Comparison of ENCODE assay signal across 24 cellular contexts in the genomic region with DNA sequence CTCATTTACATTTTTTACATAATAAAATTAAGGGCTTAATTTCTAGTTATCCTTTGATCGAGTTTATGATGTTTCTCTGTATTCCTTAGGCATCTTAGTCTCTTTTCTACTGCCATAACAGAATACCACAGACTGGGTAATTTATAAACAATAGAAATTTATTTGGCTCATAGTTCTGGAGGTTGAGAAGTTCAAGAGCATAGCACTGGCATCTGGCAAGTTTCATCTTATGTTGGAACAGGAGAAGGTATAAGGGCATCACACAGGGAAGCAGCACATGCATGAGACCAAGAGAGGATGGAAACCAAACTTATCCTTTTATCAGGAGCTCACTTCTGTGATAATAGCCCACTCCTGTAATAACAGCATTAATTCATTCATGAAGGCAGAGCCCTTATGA.
"Had no signal": no experiment of that assay in that cellular context is flagged by ENCODE, and none has a peak within 500 bp of the region (broad histone marks: within the 10 kb centered on the region; RNA-seq: fewer than 3 reads in every experiment).

No MANE protein-coding gene starts in this region.

- H3K4me1 ChIP-seq: colonic mucosa, esophagus muscularis mucosa, esophagus squamous epithelium, foreskin keratinocyte, gastrocnemius medialis, gastroesophageal sphincter, heart left ventricle, heart right ventricle had no signal

- H3K9me3 ChIP-seq: colonic mucosa, esophagus muscularis mucosa, gastrocnemius medialis, gastroesophageal sphincter, heart left ventricle had no signal

- H3K36me3 ChIP-seq: colonic mucosa, esophagus muscularis mucosa, esophagus squamous epithelium, gastrocnemius medialis, gastroesophageal sphincter, heart left ventricle, heart right ventricle had no signal

- H3K4me3 ChIP-seq: colonic mucosa, coronary artery, dorsolateral prefrontal cortex, esophagus muscularis mucosa, esophagus squamous epithelium, gastrocnemius medialis, gastroesophageal sphincter, heart left ventricle, heart right ventricle had no signal

- H3K27ac ChIP-seq: colonic mucosa, coronary artery, dorsolateral prefrontal cortex, epithelial cell of prostate, esophagus muscularis mucosa, esophagus squamous epithelium, foreskin keratinocyte, gastrocnemius medialis, gastroesophageal sphincter, heart left ventricle, heart right ventricle had no signal

- FAIRE-seq: endothelial cell of umbilical vein had no signal

- DNase-seq: colonic mucosa; cortex of kidney; dermis blood vessel endothelial cell; dorsolateral prefrontal cortex; effector CD4-positive, alpha-beta T cell; effector CD8-positive, alpha-beta T cell; effector memory CD4-positive, alpha-beta T cell; effector memory CD8-positive, alpha-beta T cell; endodermal cell; erythroblast; esophagus squamous epithelium; foreskin fibroblast; foreskin keratinocyte; foreskin melanocyte; gastrocnemius medialis; glutamatergic neuron; head of caudate nucleus; heart left ventricle; heart right ventricle had no signal

- H3K27me3 ChIP-seq: colonic mucosa, dorsolateral prefrontal cortex, esophagus muscularis mucosa, esophagus squamous epithelium, foreskin keratinocyte, gastrocnemius medialis, gastroesophageal sphincter, heart left ventricle, heart right ventricle had no signal
